Comparison of ENCODE assay signal across 22 cellular contexts in genomic region chr15:63069616-63069952, GRCh38. TPM values are rescaled to one million over a fixed set of nuclear protein-coding genes. Genes with fewer than 3 reads are reported as not detected.
DNase-seq lines count a peak whose midpoint lies in the region; ATAC-seq and TF ChIP-seq lines count a peak whose summit lies in the region.
"Had no signal": no experiment of that assay in that cellular context is flagged by ENCODE, and none has a peak within 500 bp of the region (broad histone marks: within the 10 kb centered on the region; RNA-seq: fewer than 3 reads in every experiment).

No MANE protein-coding gene starts in this region.

- H3K4me1 Mint-ChIP-seq in CD8-positive, alpha-beta T cell (ENCODE audit: low read depth), result no peaks in the 10 kb centered on the region
- H3K4me1 Mint-ChIP-seq: activated naive CD4-positive, alpha-beta T cell treated with anti-CD3 and anti-CD28 coated beads, Interleukin-2, amount 50 U/mL, for 24 hours had no signal

- no peaks in the 10 kb centered on the region for H3K9me3 Mint-ChIP-seq in CD8-positive, alpha-beta T cell
- H3K9me3 Mint-ChIP-seq: activated naive CD4-positive, alpha-beta T cell treated with anti-CD3 and anti-CD28 coated beads, Interleukin-2, amount 50 U/mL, for 24 hours; naive thymus-derived CD8-positive, alpha-beta T cell had no signal

- CTCF ChIA-PET in AG04450 (lab: Charles Lee), result no interaction called here
- CTCF ChIA-PET in CD8-positive, alpha-beta T cell (lab: Charles Lee), result no interaction called here

- peaks cover 63 to 72% of the 10 kb centered on the region in 2 donors for H3K36me3 ChIP-seq in ascending aorta
- H3K36me3 ChIP-seq in left ventricle myocardium inferior, result peaks cover 63% of the 10 kb centered on the region
- peaks cover 0 to 7% of the 10 kb centered on the region in 2 donors for H3K36me3 ChIP-seq in prostate gland
- H3K36me3 ChIP-seq in CD8-positive, alpha-beta T cell (ENCODE audit: insufficient read depth, low read length), result no peaks in the 10 kb centered on the region
- H3K36me3 ChIP-seq in right lobe of liver, result peaks cover 0 to 36% (median 3%) of the 10 kb centered on the region in 4 donors

- no peaks in the 10 kb centered on the region for H3K27me3 Mint-ChIP-seq in CD8-positive, alpha-beta T cell (ENCODE audit: low read depth)
- H3K27me3 Mint-ChIP-seq: activated naive CD4-positive, alpha-beta T cell treated with anti-CD3 and anti-CD28 coated beads, Interleukin-2, amount 50 U/mL, for 24 hours; naive thymus-derived CD8-positive, alpha-beta T cell had no signal

- H3K27ac ChIP-seq in AG04450 (ENCODE audit: low read depth, low read length) (peak overlapping the region; percentile 31), ascending aorta (peak overlapping the region; percentile 41), left ventricle myocardium inferior (replicated peaks) (peak overlapping the region; percentile 99), prostate gland (peak overlapping the region; percentile 8 to 10), right lobe of liver (no peak overlapping the region)
- H3K27ac ChIP-seq in CD8-positive, alpha-beta T cell (ENCODE audit: low read depth, low read length), result no peak overlapping the region
- H3K27ac ChIP-seq: C4-2B, spleen had no signal

- peaks cover 38% of the 10 kb centered on the region for H3K36me3 Mint-ChIP-seq in CD8-positive, alpha-beta T cell

- DNase-seq in AG04450 (ENCODE audit: low read depth, low spot score) (no peak), ascending aorta (ENCODE audit: low spot score in 2 of 2) (no peak), left ventricle myocardium inferior (no peak), prostate gland (ENCODE audit: low spot score) (no peak), globus pallidus (ENCODE audit: low spot score) (no peak), right lobe of liver (no peak)
- DNase-seq in CD8-positive, alpha-beta T cell, result no peak
- DNase-seq: activated CD8-positive, alpha-beta memory T cell treated with anti-CD3 and anti-CD28 coated beads for 24 hours; activated T-cell treated with anti-CD3 and anti-CD28 coated beads, Interleukin-2, amount 50 U/mL, for 48 hours; aorta; GOT3; MM.1S; naive thymus-derived CD8-positive, alpha-beta T cell; NCI-H1436 treated with DMSO at 0.1 percent for 48 hours; NCI-H69; posterior cingulate gyrus; spleen; stimulated activated CD4-positive, alpha-beta T cell treated with anti-CD3 and anti-CD28 coated beads, Interleukin-4, amount 100 ng/mL, for 4 hours had no signal

- POLR2A ChIA-PET in AG04450 (lab: Yijun Ruan, JAX), result no interaction called here
- POLR2A ChIA-PET in CD8-positive, alpha-beta T cell (lab: Charles Lee), result no interaction called here

- ATAC-seq in CD8-positive, alpha-beta T cell, result no peak
- ATAC-seq in right lobe of liver (no peak), HG02852 (IDR thresholded peaks at IDR 0.05; ENCODE audit: unreplicated experiment) (no peak)
- ATAC-seq: naive thymus-derived CD8-positive, alpha-beta T cell had no signal

- WGBS in prostate gland, result 79% methylated on average over 2 of the region's 2 CpGs
- 100% methylated on average over 2 of the region's 2 CpGs for WGBS in right lobe of liver (ENCODE audit: insufficient coverage, low coverage, low lambda C conversion rate, missing lambda C conversion rate)

- TF ChIP-seq CTCF in AG04450 (IDR thresholded peaks at IDR 0.05; ENCODE audit: low read depth, low read length) (no peak), ascending aorta (IDR thresholded peaks at IDR 0.05) (no peak), left ventricle myocardium inferior (IDR thresholded peaks at IDR 0.05; ENCODE audit: borderline replicate concordance) (no peak), prostate gland (IDR thresholded peaks at IDR 0.05) (no peak), right lobe of liver (IDR thresholded peaks at IDR 0.05) (no peak)
- TF ChIP-seq CTCF in CD8-positive, alpha-beta T cell (IDR thresholded peaks at IDR 0.05), result no peak

- H3K27me3 ChIP-seq in AG04450 (ENCODE audit: control insufficient read depth, insufficient read depth, low read length), result no peaks in the 10 kb centered on the region
- H3K27me3 ChIP-seq in ascending aorta, result no peaks in the 10 kb centered on the region
- H3K27me3 ChIP-seq in left ventricle myocardium inferior (ENCODE audit: low read depth), result no peaks in the 10 kb centered on the region
- H3K27me3 ChIP-seq in prostate gland (replicated peaks; ENCODE audit: insufficient read depth), result no peaks in the 10 kb centered on the region
- H3K27me3 ChIP-seq in CD8-positive, alpha-beta T cell (ENCODE audit: insufficient read depth, low read length), result no peaks in the 10 kb centered on the region
- H3K27me3 ChIP-seq in right lobe of liver, result no peaks in the 10 kb centered on the region
- H3K27me3 ChIP-seq: spleen had no signal

- H3K4me3 ChIP-seq in AG04450 (ENCODE audit: low read depth, low read length) (no peak overlapping the region), ascending aorta (no peak overlapping the region), left ventricle myocardium inferior (no peak overlapping the region), prostate gland (no peak overlapping the region), right lobe of liver (no peak overlapping the region)
- no peak overlapping the region for H3K4me3 ChIP-seq in CD8-positive, alpha-beta T cell (ENCODE audit: low read depth, low read length)
- H3K4me3 ChIP-seq: lung, spleen had no signal

- H3K9me3 ChIP-seq in AG04450 (ENCODE audit: control insufficient read depth, insufficient read depth, low read length) (no peaks in the 10 kb centered on the region), ascending aorta (no peaks in the 10 kb centered on the region), left ventricle myocardium inferior (replicated peaks) (no peaks in the 10 kb centered on the region), prostate gland (no peaks in the 10 kb centered on the region), right lobe of liver (no peaks in the 10 kb centered on the region)
- no peaks in the 10 kb centered on the region for H3K9me3 ChIP-seq in CD8-positive, alpha-beta T cell (ENCODE audit: low read length)
- H3K9me3 ChIP-seq: spleen had no signal

- TF ChIP-seq POLR2A in prostate gland (IDR thresholded peaks at IDR 0.05) (no peak), right lobe of liver (IDR thresholded peaks at IDR 0.05) (no peak)

- no peak overlapping the region for H3K27ac Mint-ChIP-seq in CD8-positive, alpha-beta T cell
- H3K27ac Mint-ChIP-seq: activated naive CD4-positive, alpha-beta T cell treated with anti-CD3 and anti-CD28 coated beads, Interleukin-2, amount 50 U/mL, for 24 hours; naive thymus-derived CD8-positive, alpha-beta T cell had no signal

- H3K4me1 ChIP-seq in ascending aorta (no peaks in the 10 kb centered on the region), left ventricle myocardium inferior (peaks cover 66% of the 10 kb centered on the region), prostate gland (replicated peaks) (no peaks in the 10 kb centered on the region), right lobe of liver (peaks cover 0 to 7% (median 0%) of the 10 kb centered on the region in 4 donors)
- H3K4me1 ChIP-seq in CD8-positive, alpha-beta T cell (ENCODE audit: insufficient read depth, low read length), result no peaks in the 10 kb centered on the region
- H3K4me1 ChIP-seq: spleen had no signal

- intact Hi-C loops in ascending aorta (cut with DNase I), result no loop called here
- intact Hi-C loops in left ventricle myocardium inferior (cut with micrococcal nuclease), result no loop called here
- intact Hi-C loops in prostate gland (cut with DNase I), result no loop called here
- intact Hi-C loops in CD8-positive, alpha-beta T cell (cut with DNase I, micrococcal nuclease), result no loop called here
- intact Hi-C loops in right lobe of liver (cut with DNase I), result no loop called here

- H3K4me3 Mint-ChIP-seq in CD8-positive, alpha-beta T cell, result no peak overlapping the region
- H3K4me3 Mint-ChIP-seq: activated naive CD4-positive, alpha-beta T cell treated with anti-CD3 and anti-CD28 coated beads, Interleukin-2, amount 50 U/mL, for 24 hours; naive thymus-derived CD8-positive, alpha-beta T cell had no signal

RNA-seq across cellular contexts. Expression of gene TPM1, which starts 27.0 kb away (rescaled TPM):
- polyA plus RNA-seq in AG04450 (2011; rRNA removed), result 1,162 and 1,348 TPM in 2 replicates
- 575 and 622 TPM in 2 replicates for polyA minus RNA-seq in AG04450 (2011; rRNA and poly(A)+ RNA removed)
- total RNA-seq in ascending aorta (813 TPM), left ventricle myocardium inferior (12,604 TPM), prostate gland (100 to 1,000 TPM; 564 to 629 TPM), right lobe of liver (100 to 1,000 TPM in 3 of 6 experiments, 10 to 100 TPM in 3; 44.3 to 180 (median 91.6) TPM)
- 1 to 10 TPM; 8.6 to 9.4 TPM for total RNA-seq in CD8-positive, alpha-beta T cell

RNA-seq across cellular contexts. Expression of gene LACTB, which starts 52.1 kb away (rescaled TPM):
- 31.6 and 51.1 TPM in 2 replicates for polyA plus RNA-seq in AG04450 (2011; rRNA removed)
- 10.6 and 18.5 TPM in 2 replicates for polyA minus RNA-seq in AG04450 (2011; rRNA and poly(A)+ RNA removed)
- total RNA-seq in ascending aorta, result 4.6 TPM
- 27.4 TPM for total RNA-seq in left ventricle myocardium inferior
- 10 to 100 TPM in 1 of 2 donors, 1 to 10 TPM in 1; 9.1 to 15.4 TPM for total RNA-seq in prostate gland
- 1 to 10 TPM; 8.8 to 9.6 TPM for total RNA-seq in CD8-positive, alpha-beta T cell
- total RNA-seq in right lobe of liver, result 10 to 100 TPM; 16.4 to 34.8 (median 21.5) TPM

Comparison
In these comparisons a context has a peak if more than half of its experiments do, and no peak if none do; other contexts are left out.
1. H3K27ac ChIP-seq: peak in AG04450 (single experiment), ascending aorta (2 of 2), left ventricle myocardium inferior (single experiment) and prostate gland (2 of 2); none in CD8-positive, alpha-beta T cell (single experiment) and right lobe of liver (0 of 3).
2. RNA of gene TPM1, which starts 27.0 kb away (total RNA-seq): 12,604 TPM in left ventricle myocardium inferior (single experiment); 813 TPM in ascending aorta (single experiment), 564 to 629 TPM in prostate gland, 44.3 to 180 TPM in right lobe of liver and 8.6 to 9.4 TPM in CD8-positive, alpha-beta T cell; every median in the first group is over 10 times any median in the second.